Comparison of ENCODE assay signal across 15 cellular contexts in genomic region chr14:64194404-64194803, GRCh38.
DNase-seq lines count a peak whose midpoint lies in the region; ATAC-seq and TF ChIP-seq lines count a peak whose summit lies in the region.
"Had no signal": no experiment of that assay in that cellular context is flagged by ENCODE, and none has a peak within 500 bp of the region (broad histone marks: within the 10 kb centered on the region; RNA-seq: fewer than 3 reads in every experiment).

No MANE protein-coding gene starts in this region.

- intact Hi-C loops in CD4-positive, alpha-beta memory T cell (cut with micrococcal nuclease): no loop called here
- intact Hi-C loops in activated T-helper 2 cell treated with anti-CD3 and anti-CD28 coated beads, Interferon-gamma antibody, Interleukin-2, Interleukin-4, amounts not matched to agents 10 μg/mL and 5 μg/mL and 100 μg/mL, durations not matched to agents 14 hours and 24 hours and 36 hours (cut with micrococcal nuclease): no loop called here

- H3K4me3 Mint-ChIP-seq in CD4-positive, alpha-beta memory T cell: peak overlapping the region in 5 of 8 donors; percentile 16 to 61 (median 35)
- no peak overlapping the region for H3K4me3 Mint-ChIP-seq in GM23338
- H3K4me3 Mint-ChIP-seq in activated T-helper 2 cell treated with anti-CD3 and anti-CD28 coated beads, Interferon-gamma antibody, Interleukin-2, Interleukin-4, amounts not matched to agents 10 μg/mL and 5 μg/mL and 100 μg/mL, durations not matched to agents 14 hours and 24 hours and 36 hours (ENCODE audit: low read depth): no peak overlapping the region
- H3K4me3 Mint-ChIP-seq in natural killer cell treated with Interleukin-12 subunit alpha and Interleukin-12 subunit beta and Interleukin-15 and Interleukin-18, amount 100 ng/mL, for 72 hours: no peak overlapping the region
- H3K4me3 Mint-ChIP-seq: HFFc6 had no signal

- H2AFZ ChIP-seq in GM23338: no peak overlapping the region

- no peaks in the 10 kb centered on the region for H3K27me3 Mint-ChIP-seq in CD4-positive, alpha-beta memory T cell
- peaks cover 10% of the 10 kb centered on the region for H3K27me3 Mint-ChIP-seq in GM23338 (ENCODE audit: insufficient read depth, low read depth, poor library complexity)
- no peaks in the 10 kb centered on the region for H3K27me3 Mint-ChIP-seq in activated T-helper 2 cell treated with anti-CD3 and anti-CD28 coated beads, Interferon-gamma antibody, Interleukin-2, Interleukin-4, amounts not matched to agents 10 μg/mL and 5 μg/mL and 100 μg/mL, durations not matched to agents 14 hours and 24 hours and 36 hours (ENCODE audit: low read depth)
- no peaks in the 10 kb centered on the region for H3K27me3 Mint-ChIP-seq in natural killer cell treated with Interleukin-12 subunit alpha and Interleukin-12 subunit beta and Interleukin-15 and Interleukin-18, amount 100 ng/mL, for 72 hours

- H3K9me3 ChIP-seq in CD4-positive, alpha-beta memory T cell (ENCODE audit: control insufficient read depth in 1 of 2, low read length in 2 of 2): no peaks in the 10 kb centered on the region
- H3K9me3 ChIP-seq: transverse colon had no signal

- CTCF ChIA-PET in CD4-positive, alpha-beta memory T cell (lab: Charles Lee; ENCODE audit: partially characterized antibody): interaction anchor here (0.8 to 0.9 kb wide), 2 partner anchors 10 to 103 kb away, joined by 3 read pairs; no protein-coding TSS in a partner anchor

- ATAC-seq in GM23338 (no peak), HG03460 (IDR thresholded peaks at IDR 0.05; ENCODE audit: unreplicated experiment) (no peak), GM21528 (IDR thresholded peaks at IDR 0.05; ENCODE audit: low FRiP score, unreplicated experiment) (no peak)
- ATAC-seq in natural killer cell treated with Interleukin-12 subunit alpha and Interleukin-12 subunit beta and Interleukin-15 and Interleukin-18, amount 100 ng/mL, for 72 hours: no peak

- no peak for DNase-seq in CD4-positive, alpha-beta memory T cell
- DNase-seq in GM23338 (ENCODE audit: low spot score): no peak
- DNase-seq in activated T-helper 2 cell treated with anti-CD3 and anti-CD28 coated beads, Interferon-gamma antibody, Interleukin-2, Interleukin-4, amounts not matched to agents 10 μg/mL and 5 μg/mL and 100 μg/mL, durations not matched to agents 14 hours and 24 hours and 36 hours (ENCODE audit: low spot score): no peak
- no peak for DNase-seq in natural killer cell treated with Interleukin-12 subunit alpha and Interleukin-12 subunit beta and Interleukin-15 and Interleukin-18, amount 100 ng/mL, for 72 hours (ENCODE audit: low spot score)
- no peak for DNase-seq in EL
- DNase-seq: amygdala, HFFc6, kidney, NCI-H1092, NCI-H2171, transverse colon had no signal

- H3K27me3 ChIP-seq in CD4-positive, alpha-beta memory T cell (ENCODE audit: insufficient read depth, low read length): no peaks in the 10 kb centered on the region
- no peaks in the 10 kb centered on the region for H3K27me3 ChIP-seq in GM23338 (ENCODE audit: insufficient read depth)
- H3K27me3 ChIP-seq: transverse colon had no signal

- no peaks in the 10 kb centered on the region; the same call in 1 of the 2 replicates for H4K20me1 ChIP-seq in GM23338 (replicated peaks; ENCODE audit: insufficient read depth)

- peak overlapping the region; percentile 91 to 99 (median 96) for H3K27ac Mint-ChIP-seq in CD4-positive, alpha-beta memory T cell
- H3K27ac Mint-ChIP-seq in GM23338: peak overlapping the region; percentile 91
- H3K27ac Mint-ChIP-seq in activated T-helper 2 cell treated with anti-CD3 and anti-CD28 coated beads, Interferon-gamma antibody, Interleukin-2, Interleukin-4, amounts not matched to agents 10 μg/mL and 5 μg/mL and 100 μg/mL, durations not matched to agents 14 hours and 24 hours and 36 hours: peak overlapping the region; percentile 40
- H3K27ac Mint-ChIP-seq in natural killer cell treated with Interleukin-12 subunit alpha and Interleukin-12 subunit beta and Interleukin-15 and Interleukin-18, amount 100 ng/mL, for 72 hours: peak overlapping the region; percentile 20 to 83
- H3K27ac Mint-ChIP-seq: HFFc6 had no signal

- peaks cover 6% of the 10 kb centered on the region; the same call in 1 of the 2 replicates for H3F3A ChIP-seq in GM23338 (replicated peaks; ENCODE audit: low read depth)

- peaks cover 47 to 70% of the 10 kb centered on the region in 2 donors for H3K36me3 Mint-ChIP-seq in CD4-positive, alpha-beta memory T cell
- H3K36me3 Mint-ChIP-seq in GM23338 (ENCODE audit: low read depth): peaks cover 31% of the 10 kb centered on the region
- H3K36me3 Mint-ChIP-seq in activated T-helper 2 cell treated with anti-CD3 and anti-CD28 coated beads, Interferon-gamma antibody, Interleukin-2, Interleukin-4, amounts not matched to agents 10 μg/mL and 5 μg/mL and 100 μg/mL, durations not matched to agents 14 hours and 24 hours and 36 hours (ENCODE audit: low read depth): peaks cover 12% of the 10 kb centered on the region
- H3K36me3 Mint-ChIP-seq in natural killer cell treated with Interleukin-12 subunit alpha and Interleukin-12 subunit beta and Interleukin-15 and Interleukin-18, amount 100 ng/mL, for 72 hours: peaks cover 9% of the 10 kb centered on the region

- H3K9me3 Mint-ChIP-seq in CD4-positive, alpha-beta memory T cell: peaks cover 0 to 2% (median 0%) of the 10 kb centered on the region in 8 donors
- no peaks in the 10 kb centered on the region for H3K9me3 Mint-ChIP-seq in GM23338
- H3K9me3 Mint-ChIP-seq in activated T-helper 2 cell treated with anti-CD3 and anti-CD28 coated beads, Interferon-gamma antibody, Interleukin-2, Interleukin-4, amounts not matched to agents 10 μg/mL and 5 μg/mL and 100 μg/mL, durations not matched to agents 14 hours and 24 hours and 36 hours: no peaks in the 10 kb centered on the region
- no peaks in the 10 kb centered on the region for H3K9me3 Mint-ChIP-seq in natural killer cell treated with Interleukin-12 subunit alpha and Interleukin-12 subunit beta and Interleukin-15 and Interleukin-18, amount 100 ng/mL, for 72 hours
- H3K9me3 Mint-ChIP-seq: HFFc6 had no signal

- H3K27ac ChIP-seq in CD4-positive, alpha-beta memory T cell (ENCODE audit: low read depth, low read length): peak overlapping the region; percentile 57
- H3K27ac ChIP-seq in GM23338 (ENCODE audit: low read depth): no peak overlapping the region
- H3K27ac ChIP-seq: C4-2B, SK-N-MC, transverse colon had no signal

- peaks cover 39% of the 10 kb centered on the region for H3K79me2 ChIP-seq in GM23338 (replicated peaks; ENCODE audit: insufficient read depth)

- H3K4me3 ChIP-seq in CD4-positive, alpha-beta memory T cell (ENCODE audit: low read length in 2 of 2): no peak overlapping the region
- H3K4me3 ChIP-seq in GM23338: no peak overlapping the region
- H3K4me3 ChIP-seq: SK-N-MC, transverse colon had no signal

- H3K4me1 Mint-ChIP-seq in CD4-positive, alpha-beta memory T cell: peaks cover 44 to 87% (median 58%) of the 10 kb centered on the region in 4 donors
- H3K4me1 Mint-ChIP-seq in GM23338: peaks cover 75% of the 10 kb centered on the region
- peaks cover 24% of the 10 kb centered on the region for H3K4me1 Mint-ChIP-seq in activated T-helper 2 cell treated with anti-CD3 and anti-CD28 coated beads, Interferon-gamma antibody, Interleukin-2, Interleukin-4, amounts not matched to agents 10 μg/mL and 5 μg/mL and 100 μg/mL, durations not matched to agents 14 hours and 24 hours and 36 hours (ENCODE audit: low read depth)
- peaks cover 18 to 34% of the 10 kb centered on the region in 2 donors for H3K4me1 Mint-ChIP-seq in natural killer cell treated with Interleukin-12 subunit alpha and Interleukin-12 subunit beta and Interleukin-15 and Interleukin-18, amount 100 ng/mL, for 72 hours (ENCODE audit: low read depth in 2 of 2)

- H3K9me2 ChIP-seq in GM23338 (ENCODE audit: insufficient read depth): no peaks in the 10 kb centered on the region

- peaks cover 44% of the 10 kb centered on the region for H3K4me1 ChIP-seq in CD4-positive, alpha-beta memory T cell (ENCODE audit: insufficient read depth, low read length)
- H3K4me1 ChIP-seq in GM23338 (ENCODE audit: insufficient read depth): peaks cover 45% of the 10 kb centered on the region

- peaks cover 12% of the 10 kb centered on the region for H3K36me3 ChIP-seq in CD4-positive, alpha-beta memory T cell (ENCODE audit: insufficient read depth, low read length)
- peaks cover 3% of the 10 kb centered on the region; the same call in 1 of the 2 replicates for H3K36me3 ChIP-seq in GM23338 (ENCODE audit: insufficient read depth)

- H3K4me2 ChIP-seq in GM23338: no peak overlapping the region

- POLR2A ChIA-PET in CD4-positive, alpha-beta memory T cell (lab: Charles Lee; ENCODE audit: partially characterized antibody): interaction anchor here (0.7 to 1.4 kb wide), 4 partner anchors 8 to 341 kb away, joined by 3 to 6 read pairs (median 3); no protein-coding TSS in a partner anchor

- no peak for TF ChIP-seq CTCF in GM23338 (conservative IDR thresholded peaks at IDR 0.05; ENCODE audit: low read depth in 2 of 2)

TF ChIP-seq in GM23338, 12 proteins besides CTCF, POLR2A, EP300 and RAD21 (continues in another document):
- no peak for TF ChIP-seq EZH2 (IDR thresholded peaks at IDR 0.05; ENCODE audit: low read depth, unreplicated experiment)
- no peak for TF ChIP-seq POLR2AphosphoS5 (IDR thresholded peaks at IDR 0.05; ENCODE audit: low read depth)
- TF ChIP-seq ETS1 (IDR thresholded peaks at IDR 0.05): no peak

Comparison
In these comparisons a context has a peak if more than half of its experiments do, and no peak if none do; other contexts are left out.
1. H3K27ac Mint-ChIP-seq: peak in every context shown above with its lines; median percentile 96 in CD4-positive, alpha-beta memory T cell; 91 in GM23338; 52 in natural killer cell treated with Interleukin-12 subunit alpha and Interleukin-12 subunit beta and Interleukin-15 and Interleukin-18, amount 100 ng/mL, for 72 hours; 40 in activated T-helper 2 cell treated with anti-CD3 and anti-CD28 coated beads, Interferon-gamma antibody, Interleukin-2, Interleukin-4, amounts not matched to agents 10 μg/mL and 5 μg/mL and 100 μg/mL, durations not matched to agents 14 hours and 24 hours and 36 hours.
2. H3K4me3 Mint-ChIP-seq: peak in CD4-positive, alpha-beta memory T cell (5 of 8); none in GM23338 (single experiment), activated T-helper 2 cell treated with anti-CD3 and anti-CD28 coated beads, Interferon-gamma antibody, Interleukin-2, Interleukin-4, amounts not matched to agents 10 μg/mL and 5 μg/mL and 100 μg/mL, durations not matched to agents 14 hours and 24 hours and 36 hours (single experiment) and natural killer cell treated with Interleukin-12 subunit alpha and Interleukin-12 subunit beta and Interleukin-15 and Interleukin-18, amount 100 ng/mL, for 72 hours (single experiment).